21 cellular contexts compared by ENCODE assay signal in the genomic region with DNA sequence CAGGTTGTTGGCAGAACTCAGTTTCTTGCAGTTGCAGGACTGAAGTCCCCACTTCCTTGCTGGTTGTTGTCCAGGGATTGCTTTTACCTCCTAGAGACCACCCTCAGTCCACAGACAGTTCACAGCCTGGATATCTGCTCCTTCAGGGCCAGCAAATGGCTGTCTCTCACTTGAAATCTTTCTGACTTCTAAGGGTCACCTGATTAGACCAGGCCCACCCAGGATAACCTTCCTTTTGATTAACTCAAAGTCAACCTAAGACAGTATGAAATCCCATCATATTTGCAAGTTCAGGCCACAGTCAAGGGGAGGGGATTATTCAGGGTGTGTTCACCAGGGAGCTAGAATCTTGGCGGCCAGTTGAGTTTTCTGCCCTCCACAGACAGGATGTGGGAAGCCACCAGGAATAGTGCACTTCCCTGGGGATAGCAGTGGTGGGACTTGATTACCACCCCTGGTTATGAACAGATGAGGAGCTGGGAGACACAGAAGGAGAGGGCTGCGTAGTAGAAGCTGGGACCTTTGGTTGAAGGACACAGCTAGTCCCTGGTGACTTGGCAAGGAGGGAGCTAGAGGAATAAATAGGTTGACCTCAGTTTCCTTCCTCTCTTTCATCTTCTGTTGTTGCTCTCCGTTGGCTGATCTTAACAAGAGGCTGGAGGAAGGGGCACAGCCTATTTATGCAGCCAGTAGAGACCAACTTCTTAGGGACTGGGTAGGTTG. TPM values are rescaled to one million over a fixed set of nuclear protein-coding genes. Genes with fewer than 3 reads are reported as not detected.
A peak's percentile ranks its signal among the peaks of the same experiment; 100 is the strongest.
DNase-seq lines count a peak whose midpoint lies in the region; ATAC-seq lines count a peak whose summit lies in the region.
"Had no signal": no experiment of that assay in that cellular context is flagged by ENCODE, and none has a peak within 500 bp of the region (broad histone marks: within the 10 kb centered on the region; RNA-seq: fewer than 3 reads in every experiment).

No MANE protein-coding gene starts in this region.

- H3K4me1 Mint-ChIP-seq in activated naive CD4-positive, alpha-beta T cell treated with anti-CD3 and anti-CD28 coated beads, Interleukin-2, amount 10 ng/mL, durations not matched to agents 7 days and 5 days: peaks cover 25% of the 10 kb centered on the region
- H3K4me1 Mint-ChIP-seq in stimulated activated naive CD8-positive, alpha-beta T cell treated with anti-CD3 and anti-CD28 coated beads, Interleukin-15, amount 100 ng/mL, for 72 hours: peaks cover 31% of the 10 kb centered on the region

- CTCF ChIA-PET in activated naive CD4-positive, alpha-beta T cell treated with anti-CD3 and anti-CD28 coated beads, Interleukin-2, amount 10 ng/mL, durations not matched to agents 7 days and 5 days (lab: Charles Lee): interaction anchor here (1.1 to 1.5 kb wide), 2 partner anchors 12 to 22 kb away, joined by 3 to 4 read pairs; no protein-coding TSS in a partner anchor

- H3K27ac ChIP-seq in caudate nucleus (ENCODE audit: low read depth, low read length): peak overlapping the region; percentile 58
- H3K27ac ChIP-seq: cardiac muscle cell, KMS-11, prostate gland had no signal

- peaks cover 61% of the 10 kb centered on the region for H3K36me3 Mint-ChIP-seq in activated naive CD4-positive, alpha-beta T cell treated with anti-CD3 and anti-CD28 coated beads, Interleukin-2, amount 10 ng/mL, durations not matched to agents 7 days and 5 days
- peaks cover 15 to 17% of the 10 kb centered on the region in 2 donors for H3K36me3 Mint-ChIP-seq in activated naive CD4-positive, alpha-beta T cell treated with anti-CD3 and anti-CD28 coated beads, Interleukin-2, amount 50 U/mL, for 72 hours

- no peaks in the 10 kb centered on the region for H3K27me3 Mint-ChIP-seq in activated naive CD4-positive, alpha-beta T cell treated with anti-CD3 and anti-CD28 coated beads, Interleukin-2, amount 10 ng/mL, durations not matched to agents 7 days and 5 days
- no peaks in the 10 kb centered on the region for H3K27me3 Mint-ChIP-seq in stimulated activated naive CD8-positive, alpha-beta T cell treated with anti-CD3 and anti-CD28 coated beads, Interleukin-15, amount 100 ng/mL, for 72 hours

- peak overlapping the region; percentile 20 for H3K27ac Mint-ChIP-seq in activated naive CD4-positive, alpha-beta T cell treated with anti-CD3 and anti-CD28 coated beads, Interleukin-2, amount 10 ng/mL, durations not matched to agents 7 days and 5 days
- H3K27ac Mint-ChIP-seq in activated naive CD4-positive, alpha-beta T cell treated with anti-CD3 and anti-CD28 coated beads, Interleukin-2, amount 50 U/mL, for 72 hours: peak overlapping the region in 1 of 2 donors; percentile 24
- H3K27ac Mint-ChIP-seq in stimulated activated naive CD8-positive, alpha-beta T cell treated with anti-CD3 and anti-CD28 coated beads, Interleukin-15, amount 100 ng/mL, for 72 hours: peak overlapping the region; percentile 38 to 66
- H3K27ac Mint-ChIP-seq: H9 had no signal

- DNase-seq in activated naive CD4-positive, alpha-beta T cell treated with anti-CD3 and anti-CD28 coated beads, Interleukin-2, amount 10 ng/mL, durations not matched to agents 7 days and 5 days: no peak
- no peak for DNase-seq in activated naive CD4-positive, alpha-beta T cell treated with anti-CD3 and anti-CD28 coated beads, Interleukin-2, amount 50 U/mL, for 72 hours (ENCODE audit: low spot score in 2 of 2)
- peak; percentile 25 for DNase-seq in EH (ENCODE audit: low read depth)
- no peak for DNase-seq in caudate nucleus (lab: John Stamatoyannopoulos, UW)
- DNase-seq in stimulated activated naive CD8-positive, alpha-beta T cell treated with anti-CD3 and anti-CD28 coated beads, Interleukin-15, amount 100 ng/mL, for 72 hours: no peak
- DNase-seq in DMS153 treated with DMSO at 0.1 percent for 48 hours (lab: John Stamatoyannopoulos, UW; ENCODE audit: unreplicated experiment): no peak
- no peak for DNase-seq in NCI-H1105 treated with DMSO at 0.1 percent for 48 hours (lab: John Stamatoyannopoulos, UW)
- DNase-seq: activated CD4-positive, alpha-beta T cell treated with anti-CD3 and anti-CD28 coated beads for 48 hours; activated CD8-positive, alpha-beta memory T cell treated with anti-CD3 and anti-CD28 coated beads, Interleukin-2, amount 50 U/mL, for 48 hours; activated naive CD4-positive, alpha-beta T cell; dorsolateral prefrontal cortex; glutamatergic neuron; H9; kidney; NCI-H1436 treated with DMSO at 0.1 percent for 48 hours; NCI-H510A treated with DMSO at 0.1 percent for 48 hours; NK-92 treated with Interleukin-12 subunit alpha and Interleukin-12 subunit beta, amount 100 ng/mL, for 24 hours; SHP77 treated with DMSO at 0.1 percent for 48 hours had no signal

- ATAC-seq in activated naive CD4-positive, alpha-beta T cell treated with anti-CD3 and anti-CD28 coated beads, Interleukin-2, amount 50 U/mL, for 72 hours: no peak
- ATAC-seq in stimulated activated naive CD8-positive, alpha-beta T cell treated with anti-CD3 and anti-CD28 coated beads, Interleukin-15, amount 100 ng/mL, for 72 hours: no peak

- H3K9me3 Mint-ChIP-seq in activated naive CD4-positive, alpha-beta T cell treated with anti-CD3 and anti-CD28 coated beads, Interleukin-2, amount 10 ng/mL, durations not matched to agents 7 days and 5 days: peaks cover 7% of the 10 kb centered on the region
- H3K9me3 Mint-ChIP-seq in activated naive CD4-positive, alpha-beta T cell treated with anti-CD3 and anti-CD28 coated beads, Interleukin-2, amount 50 U/mL, for 72 hours: no peaks in the 10 kb centered on the region
- H3K9me3 Mint-ChIP-seq in stimulated activated naive CD8-positive, alpha-beta T cell treated with anti-CD3 and anti-CD28 coated beads, Interleukin-15, amount 100 ng/mL, for 72 hours: no peaks in the 10 kb centered on the region

- peak overlapping the region; percentile 2 for H3K4me3 Mint-ChIP-seq in activated naive CD4-positive, alpha-beta T cell treated with anti-CD3 and anti-CD28 coated beads, Interleukin-2, amount 10 ng/mL, durations not matched to agents 7 days and 5 days
- H3K4me3 Mint-ChIP-seq in stimulated activated naive CD8-positive, alpha-beta T cell treated with anti-CD3 and anti-CD28 coated beads, Interleukin-15, amount 100 ng/mL, for 72 hours: peak overlapping the region in 1 of 2 donors; percentile 6
- H3K4me3 Mint-ChIP-seq: H9 had no signal

RNA-seq across cellular contexts. Expression of gene MIAT, which starts 33.4 kb away (rescaled TPM):
- total RNA-seq in activated naive CD4-positive, alpha-beta T cell treated with anti-CD3 and anti-CD28 coated beads, Interleukin-2, amount 50 U/mL, for 72 hours: 100 to 1,000 TPM in 1 of 2 donors, 10 to 100 TPM in 1; 11.4 to 138 TPM
